ENCODE assay signal across 8 cellular contexts in the genomic region with DNA sequence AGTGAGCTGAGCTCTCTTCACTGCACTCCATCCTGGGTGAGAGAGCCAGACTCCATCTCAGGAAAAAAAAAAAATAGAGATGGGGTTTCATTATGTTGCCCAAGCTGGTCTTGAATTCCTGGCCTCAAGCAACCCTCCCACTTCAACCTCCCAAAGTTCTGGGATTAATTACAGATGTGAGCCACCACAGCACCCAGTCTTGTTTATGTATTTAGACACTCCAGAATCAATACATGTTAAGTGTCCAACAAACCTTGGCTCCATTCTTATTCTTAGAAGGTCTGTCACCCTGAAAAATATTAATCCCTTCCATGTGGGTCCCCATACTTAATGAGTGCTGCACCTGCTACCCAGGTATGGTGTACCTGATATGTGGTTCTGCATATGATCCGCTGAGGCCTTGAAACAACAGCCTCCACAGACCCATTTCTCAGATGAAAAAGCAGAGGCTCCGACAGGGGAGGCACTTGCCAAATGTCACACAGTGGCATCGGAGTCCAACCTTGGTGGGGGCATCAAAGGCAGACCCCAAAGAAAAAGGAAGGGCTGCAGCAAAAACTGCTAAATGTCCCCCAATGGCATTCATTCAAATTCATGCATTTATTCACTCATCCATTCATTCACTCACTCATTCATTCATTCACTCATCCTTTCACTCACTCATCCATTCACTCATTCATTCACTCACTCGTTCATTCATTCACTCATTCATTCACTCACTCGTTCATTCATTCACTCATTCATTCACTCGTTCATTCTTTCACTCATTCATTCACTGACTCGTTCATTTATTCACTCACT. TPM values are rescaled to one million over a fixed set of nuclear protein-coding genes. Genes with fewer than 3 reads are reported as not detected.
DNase-seq lines count a peak whose midpoint lies in the region; ATAC-seq and TF ChIP-seq lines count a peak whose summit lies in the region.

No MANE protein-coding gene starts in this region.

- peak overlapping the region; percentile 67 for H3K4me3 Mint-ChIP-seq in activated naive CD4-positive, alpha-beta T cell treated with anti-CD3 and anti-CD28 coated beads for 36 hours

- H3K4me1 Mint-ChIP-seq in activated naive CD4-positive, alpha-beta T cell treated with anti-CD3 and anti-CD28 coated beads for 36 hours (ENCODE audit: low read depth): peaks cover 16% of the 10 kb centered on the region

- intact Hi-C loops in activated naive CD4-positive, alpha-beta T cell treated with anti-CD3 and anti-CD28 coated beads for 36 hours (cut with micrococcal nuclease): loop anchor here (2.0 to 5.0 kb wide), 3 partner anchors 16 to 317 kb away; a partner anchor contains a TSS

- H3K9me3 Mint-ChIP-seq in activated naive CD4-positive, alpha-beta T cell treated with anti-CD3 and anti-CD28 coated beads for 36 hours: peaks cover 1% of the 10 kb centered on the region

- no peak for DNase-seq in activated naive CD4-positive, alpha-beta T cell treated with anti-CD3 and anti-CD28 coated beads for 36 hours
- no peak for DNase-seq in activated naive CD4-positive, alpha-beta T cell treated with anti-CD3 and anti-CD28 coated beads, Interleukin-2, amount 50 U/mL, for 16 hours
- no peak for DNase-seq in RWPE1 (ENCODE audit: low spot score)
- peak; percentile 96 for DNase-seq in fibroblast of peridontal ligament (ENCODE audit: extremely low read depth)
- peak; percentile 47 for DNase-seq in stromal cell of bone marrow (ENCODE audit: low read depth)
- no peak for DNase-seq in DMS79 treated with DMSO at 0.1 percent for 48 hours (lab: John Stamatoyannopoulos, UW)
- DNase-seq in substantia nigra (lab: John Stamatoyannopoulos, UW): no peak

- H3K27me3 Mint-ChIP-seq in activated naive CD4-positive, alpha-beta T cell treated with anti-CD3 and anti-CD28 coated beads for 36 hours (ENCODE audit: low read depth): no peaks in the 10 kb centered on the region

- peaks cover 9% of the 10 kb centered on the region for H3K36me3 Mint-ChIP-seq in activated naive CD4-positive, alpha-beta T cell treated with anti-CD3 and anti-CD28 coated beads for 36 hours (ENCODE audit: low read depth)

- ATAC-seq in HG02588 (IDR thresholded peaks at IDR 0.05; ENCODE audit: unreplicated experiment): no peak

- CTCF ChIA-PET in activated naive CD4-positive, alpha-beta T cell treated with anti-CD3 and anti-CD28 coated beads for 36 hours (lab: Charles Lee): interaction anchor here (0.6 to 8.4 kb wide), 5 partner anchors 35 to 324 kb away, joined by 3 to 294 read pairs (median 3); no protein-coding TSS in a partner anchor
- CTCF ChIA-PET in RWPE1 (lab: Yijun Ruan, JAX): no interaction called here

- H3K27ac ChIP-seq in RWPE1 (peak overlapping the region; percentile 99), substantia nigra (ENCODE audit: low read depth, low read length, poor library complexity, severe bottlenecking) (no peak overlapping the region)

- POLR2A ChIA-PET in RWPE1 (lab: Yijun Ruan, JAX; ENCODE audit: low non-redundant PET): no interaction called here

- H3K27ac Mint-ChIP-seq in activated naive CD4-positive, alpha-beta T cell treated with anti-CD3 and anti-CD28 coated beads for 36 hours: no peak overlapping the region

- no peak for TF ChIP-seq CTCF in RWPE1 (conservative IDR thresholded peaks at IDR 0.05; ENCODE audit: low read depth)

RNA-seq across cellular contexts. Expression of a gene that starts 16.7 kb away (rescaled TPM):
- 10 to 100 TPM; 15.2 to 16.5 TPM for total RNA-seq in activated naive CD4-positive, alpha-beta T cell treated with anti-CD3 and anti-CD28 coated beads for 36 hours

RNA-seq across cellular contexts. Expression of a gene that starts 23.3 kb away (rescaled TPM):
- total RNA-seq in activated naive CD4-positive, alpha-beta T cell treated with anti-CD3 and anti-CD28 coated beads for 36 hours: 1 to 10 TPM; 8.1 to 9.1 TPM

RNA-seq across cellular contexts. Expression of a gene that starts 52.6 kb away (rescaled TPM):
- 10 to 100 TPM; 16.1 to 17.1 TPM for total RNA-seq in activated naive CD4-positive, alpha-beta T cell treated with anti-CD3 and anti-CD28 coated beads for 36 hours

Comparison
In these comparisons a context has a peak if more than half of its experiments do, and no peak if none do; other contexts are left out.
1. DNase-seq: peak in fibroblast of peridontal ligament (single experiment) and stromal cell of bone marrow (single experiment); none in activated naive CD4-positive, alpha-beta T cell treated with anti-CD3 and anti-CD28 coated beads for 36 hours (single experiment), activated naive CD4-positive, alpha-beta T cell treated with anti-CD3 and anti-CD28 coated beads, Interleukin-2, amount 50 U/mL, for 16 hours (single experiment), RWPE1 (single experiment), DMS79 treated with DMSO at 0.1 percent for 48 hours (single experiment) and substantia nigra (0 of 49).